In genomic region chr1:110341146-110341871, GRCh38 we compare ENCODE assay signal across 1 cellular context.
TF ChIP-seq lines count a peak whose summit lies in the region.

No MANE protein-coding gene starts in this region.

TF ChIP-seq in GM23338, 12 proteins besides CTCF, POLR2A, EP300 and RAD21 (continued from another document):
- TF ChIP-seq REST (IDR thresholded peaks at IDR 0.05; ENCODE audit: unreplicated experiment) (no peak), JUNB (IDR thresholded peaks at IDR 0.05; ENCODE audit: unreplicated experiment) (no peak), NANOG (IDR thresholded peaks at IDR 0.05; ENCODE audit: borderline replicate concordance) (no peak), CREB1 (CRISPR knock-in tag; IDR thresholded peaks at IDR 0.05; ENCODE audit: low read depth) (no peak), STAT1 (IDR thresholded peaks at IDR 0.05; ENCODE audit: unreplicated experiment) (no peak), EZH2phosphoT487 (IDR thresholded peaks at IDR 0.05; ENCODE audit: unreplicated experiment) (no peak), ETS1 (IDR thresholded peaks at IDR 0.05) (no peak)
